15 cellular contexts compared by ENCODE assay signal in the genomic region with DNA sequence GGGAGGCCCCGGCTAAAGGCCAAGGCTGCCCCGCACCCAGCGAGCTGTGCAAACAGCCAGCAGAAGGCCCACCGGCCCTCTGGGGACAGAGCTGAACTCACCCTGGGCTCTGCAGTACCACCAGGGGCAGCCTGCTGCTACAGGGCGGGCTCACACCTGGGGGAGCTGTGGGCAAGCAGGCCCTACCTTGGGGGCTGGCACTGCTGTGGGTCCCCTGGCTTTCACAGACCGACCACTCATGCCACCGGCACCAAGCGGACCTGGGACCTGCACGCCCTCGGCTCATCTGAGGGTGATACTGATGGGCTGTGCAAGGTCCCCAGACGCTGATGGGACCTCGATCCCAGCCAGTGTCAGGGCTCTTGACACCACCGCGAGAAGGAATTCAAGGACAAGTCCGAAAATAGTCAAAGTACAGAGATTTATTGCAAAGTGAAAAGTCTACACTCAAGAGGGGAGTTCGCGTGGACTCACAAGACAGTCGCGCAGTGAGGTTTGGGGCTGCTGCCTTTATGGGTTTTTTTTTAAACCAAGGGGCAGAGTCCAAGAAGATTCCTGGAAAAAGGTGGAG.
DNase-seq lines count a peak whose midpoint lies in the region; ATAC-seq, FAIRE-seq and TF ChIP-seq lines count a peak whose summit lies in the region.
"Had no signal": no experiment of that assay in that cellular context is flagged by ENCODE, and none has a peak within 500 bp of the region (broad histone marks: within the 10 kb centered on the region; RNA-seq: fewer than 3 reads in every experiment).

No MANE protein-coding gene starts in this region.

- H3K4me3 ChIP-seq in astrocyte of the spinal cord (ENCODE audit: low read depth, low read length) (no peak overlapping the region), left lung (no peak overlapping the region)
- H3K4me3 ChIP-seq: dorsolateral prefrontal cortex, gastrocnemius medialis, pancreas had no signal

- no peak overlapping the region for H3K4me3 Mint-ChIP-seq in stimulated activated naive B cell treated with anti-CD40 and anti-IgM and Interleukin-4, amounts not matched to agents 10 μg/mL and 1 μg/mL and 100 μg/mL, for 72 hours
- no peak overlapping the region for H3K4me3 Mint-ChIP-seq in activated CD8-positive, alpha-beta T cell treated with anti-CD3 and anti-CD28 coated beads, Interleukin-2, amount 10 ng/mL, durations not matched to agents 7 days and 5 days
- H3K4me3 Mint-ChIP-seq: activated naive CD8-positive, alpha-beta T cell had no signal

- DNase-seq in activated naive CD4-positive, alpha-beta T cell treated with anti-CD3 and anti-CD28 coated beads, Interleukin-2, amount 50 U/mL, for 16 hours = peak; percentile 5
- DNase-seq in activated naive CD4-positive, alpha-beta T cell treated with anti-CD3 and anti-CD28 coated beads, Interleukin-2, amount 50 U/mL, for 72 hours (ENCODE audit: low spot score in 2 of 2) = no peak
- no peak for DNase-seq in astrocyte of the spinal cord (ENCODE audit: low read depth, low spot score)
- peak; percentile 16 to 67 for DNase-seq in left lung
- no peak for DNase-seq in stimulated activated naive B cell treated with anti-CD40 and anti-IgM and Interleukin-4, amounts not matched to agents 10 μg/mL and 1 μg/mL and 100 μg/mL, for 72 hours
- no peak for DNase-seq in activated CD8-positive, alpha-beta T cell treated with anti-CD3 and anti-CD28 coated beads, Interleukin-2, amount 10 ng/mL, durations not matched to agents 7 days and 5 days
- no peak for DNase-seq in AML-193 (lab: John Stamatoyannopoulos, UW)
- no peak for DNase-seq in frontal cortex (ENCODE audit: low spot score in 2 of 2)
- DNase-seq: T-helper 9 cell had no signal

- no peak for ATAC-seq in activated naive CD4-positive, alpha-beta T cell treated with anti-CD3 and anti-CD28 coated beads, Interleukin-2, amount 50 U/mL, for 72 hours
- ATAC-seq in left lung = no peak
- ATAC-seq in stimulated activated naive B cell treated with anti-CD40 and anti-IgM and Interleukin-4, amounts not matched to agents 10 μg/mL and 1 μg/mL and 100 μg/mL, for 72 hours (replicated peaks) = peak; percentile 76 to 82
- ATAC-seq in activated CD8-positive, alpha-beta T cell treated with anti-CD3 and anti-CD28 coated beads, Interleukin-2, amount 10 ng/mL, durations not matched to agents 7 days and 5 days = no peak

- POLR2A ChIA-PET in activated CD8-positive, alpha-beta T cell treated with anti-CD3 and anti-CD28 coated beads, Interleukin-2, amount 10 ng/mL, durations not matched to agents 7 days and 5 days (lab: Charles Lee) = no interaction called here

- H3K36me3 Mint-ChIP-seq in activated naive CD4-positive, alpha-beta T cell treated with anti-CD3 and anti-CD28 coated beads, Interleukin-2, amount 50 U/mL, for 72 hours = peaks cover 7 to 9% of the 10 kb centered on the region in 2 donors
- peaks cover 3 to 4% of the 10 kb centered on the region in 2 donors for H3K36me3 Mint-ChIP-seq in stimulated activated naive B cell treated with anti-CD40 and anti-IgM and Interleukin-4, amounts not matched to agents 10 μg/mL and 1 μg/mL and 100 μg/mL, for 72 hours
- H3K36me3 Mint-ChIP-seq in activated CD8-positive, alpha-beta T cell treated with anti-CD3 and anti-CD28 coated beads, Interleukin-2, amount 10 ng/mL, durations not matched to agents 7 days and 5 days (ENCODE audit: low read depth) = no peaks in the 10 kb centered on the region
- H3K36me3 Mint-ChIP-seq: activated naive CD8-positive, alpha-beta T cell had no signal

- intact Hi-C loops in left lung (cut with DNase I) = no loop called here

- H3K27me3 Mint-ChIP-seq in stimulated activated naive B cell treated with anti-CD40 and anti-IgM and Interleukin-4, amounts not matched to agents 10 μg/mL and 1 μg/mL and 100 μg/mL, for 72 hours = peaks cover 48 to 57% of the 10 kb centered on the region in 2 donors
- H3K27me3 Mint-ChIP-seq in activated CD8-positive, alpha-beta T cell treated with anti-CD3 and anti-CD28 coated beads, Interleukin-2, amount 10 ng/mL, durations not matched to agents 7 days and 5 days (ENCODE audit: low read depth) = peaks cover 36% of the 10 kb centered on the region

- peaks cover 13 to 32% of the 10 kb centered on the region in 2 donors for H3K4me1 Mint-ChIP-seq in stimulated activated naive B cell treated with anti-CD40 and anti-IgM and Interleukin-4, amounts not matched to agents 10 μg/mL and 1 μg/mL and 100 μg/mL, for 72 hours
- peaks cover 10% of the 10 kb centered on the region for H3K4me1 Mint-ChIP-seq in activated CD8-positive, alpha-beta T cell treated with anti-CD3 and anti-CD28 coated beads, Interleukin-2, amount 10 ng/mL, durations not matched to agents 7 days and 5 days (ENCODE audit: low read depth)

- TF ChIP-seq CTCF in astrocyte of the spinal cord (IDR thresholded peaks at IDR 0.05; ENCODE audit: low read depth, low read length) (peak; percentile 10), left lung (IDR thresholded peaks at IDR 0.05) (no peak)

- CTCF ChIA-PET in activated CD8-positive, alpha-beta T cell treated with anti-CD3 and anti-CD28 coated beads, Interleukin-2, amount 10 ng/mL, durations not matched to agents 7 days and 5 days (lab: Charles Lee) = interaction anchor here (1.3 kb wide), 1 partner anchor 115 kb away, joined by 3 read pairs; no protein-coding TSS in a partner anchor

- in situ Hi-C loops in astrocyte of the spinal cord (cut with HindIII; ENCODE audit: low sequenced_read_pairs) = no loop called here

- H3K36me3 ChIP-seq in left lung = no peaks in the 10 kb centered on the region
- H3K36me3 ChIP-seq: gastrocnemius medialis, pancreas had no signal

- H3K27me3 ChIP-seq in left lung = peaks cover 7 to 74% of the 10 kb centered on the region in 2 donors
- H3K27me3 ChIP-seq: gastrocnemius medialis, pancreas had no signal

- H3K27ac ChIP-seq in left lung = no peak overlapping the region
- H3K27ac ChIP-seq: dorsolateral prefrontal cortex, pancreas had no signal

- no peaks in the 10 kb centered on the region for H3K9me3 Mint-ChIP-seq in activated naive CD4-positive, alpha-beta T cell treated with anti-CD3 and anti-CD28 coated beads, Interleukin-2, amount 50 U/mL, for 72 hours
- H3K9me3 Mint-ChIP-seq in stimulated activated naive B cell treated with anti-CD40 and anti-IgM and Interleukin-4, amounts not matched to agents 10 μg/mL and 1 μg/mL and 100 μg/mL, for 72 hours = peaks cover 4 to 6% of the 10 kb centered on the region in 2 donors
- no peaks in the 10 kb centered on the region for H3K9me3 Mint-ChIP-seq in activated CD8-positive, alpha-beta T cell treated with anti-CD3 and anti-CD28 coated beads, Interleukin-2, amount 10 ng/mL, durations not matched to agents 7 days and 5 days (ENCODE audit: insufficient read depth)

- H3K27ac Mint-ChIP-seq in activated naive CD4-positive, alpha-beta T cell treated with anti-CD3 and anti-CD28 coated beads, Interleukin-2, amount 50 U/mL, for 72 hours = no peak overlapping the region
- no peak overlapping the region for H3K27ac Mint-ChIP-seq in stimulated activated naive B cell treated with anti-CD40 and anti-IgM and Interleukin-4, amounts not matched to agents 10 μg/mL and 1 μg/mL and 100 μg/mL, for 72 hours
- no peak overlapping the region for H3K27ac Mint-ChIP-seq in activated CD8-positive, alpha-beta T cell treated with anti-CD3 and anti-CD28 coated beads, Interleukin-2, amount 10 ng/mL, durations not matched to agents 7 days and 5 days
- H3K27ac Mint-ChIP-seq: activated naive CD8-positive, alpha-beta T cell had no signal

- H3K4me1 ChIP-seq in left lung = peaks cover 0 to 14% of the 10 kb centered on the region in 2 donors
- H3K4me1 ChIP-seq: pancreas had no signal

- no peak for FAIRE-seq in frontal cortex (lab: Jason Lieb, UNC)
- FAIRE-seq: A204.1, GM18507, pancreas had no signal

- no peaks in the 10 kb centered on the region for H3K9me3 ChIP-seq in left lung
- H3K9me3 ChIP-seq: gastrocnemius medialis, pancreas had no signal

Comparison
In these comparisons a context has a peak if more than half of its experiments do, and no peak if none do; other contexts are left out.
1. DNase-seq: peak in activated naive CD4-positive, alpha-beta T cell treated with anti-CD3 and anti-CD28 coated beads, Interleukin-2, amount 50 U/mL, for 16 hours (single experiment) and left lung (2 of 2); none in activated naive CD4-positive, alpha-beta T cell treated with anti-CD3 and anti-CD28 coated beads, Interleukin-2, amount 50 U/mL, for 72 hours (0 of 2), astrocyte of the spinal cord (single experiment), stimulated activated naive B cell treated with anti-CD40 and anti-IgM and Interleukin-4, amounts not matched to agents 10 μg/mL and 1 μg/mL and 100 μg/mL, for 72 hours (single experiment), activated CD8-positive, alpha-beta T cell treated with anti-CD3 and anti-CD28 coated beads, Interleukin-2, amount 10 ng/mL, durations not matched to agents 7 days and 5 days (single experiment), AML-193 (0 of 2) and frontal cortex (0 of 2).
2. ATAC-seq: peak in stimulated activated naive B cell treated with anti-CD40 and anti-IgM and Interleukin-4, amounts not matched to agents 10 μg/mL and 1 μg/mL and 100 μg/mL, for 72 hours (2 of 2); none in activated naive CD4-positive, alpha-beta T cell treated with anti-CD3 and anti-CD28 coated beads, Interleukin-2, amount 50 U/mL, for 72 hours (0 of 2), left lung (single experiment) and activated CD8-positive, alpha-beta T cell treated with anti-CD3 and anti-CD28 coated beads, Interleukin-2, amount 10 ng/mL, durations not matched to agents 7 days and 5 days (single experiment).